1 cellular context compared by ENCODE assay signal in the genomic region with DNA sequence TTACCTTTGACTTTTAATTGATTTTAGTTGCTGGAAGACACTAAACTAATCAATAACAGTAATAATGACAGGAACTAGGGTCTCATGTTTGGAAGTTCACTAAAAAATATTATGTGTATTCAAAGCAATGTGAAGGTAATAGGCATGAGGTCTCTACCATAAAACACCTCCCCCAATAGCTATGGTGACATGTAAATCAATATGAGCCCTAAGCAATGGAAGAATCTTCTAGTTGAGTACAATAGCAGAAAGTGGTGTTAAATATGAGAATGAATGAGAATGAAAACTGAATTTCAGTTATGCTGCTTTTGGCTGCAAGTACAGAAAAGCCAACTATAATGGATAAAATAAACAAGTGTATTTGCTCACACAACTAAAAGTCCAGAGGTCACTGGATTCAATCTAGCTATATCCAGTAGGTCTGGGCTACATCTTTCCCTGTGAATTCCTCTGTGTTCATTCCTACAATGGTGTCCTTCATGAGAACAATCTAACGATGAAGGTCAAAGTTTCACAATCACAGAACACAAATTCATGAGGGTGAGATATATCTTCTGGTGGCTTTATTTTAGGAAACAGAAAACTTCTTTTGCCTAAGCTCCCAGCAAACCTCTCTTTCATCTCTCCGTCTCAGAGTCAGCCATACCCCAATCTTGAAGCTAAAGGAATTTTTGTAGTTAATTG.
TF ChIP-seq lines count a peak whose summit lies in the region.

No MANE protein-coding gene starts in this region.

TF ChIP-seq in HepG2, 621 proteins besides CTCF, POLR2A, EP300 and RAD21 (continued from another document and continues in another):
- TF ChIP-seq, protein P1, sequence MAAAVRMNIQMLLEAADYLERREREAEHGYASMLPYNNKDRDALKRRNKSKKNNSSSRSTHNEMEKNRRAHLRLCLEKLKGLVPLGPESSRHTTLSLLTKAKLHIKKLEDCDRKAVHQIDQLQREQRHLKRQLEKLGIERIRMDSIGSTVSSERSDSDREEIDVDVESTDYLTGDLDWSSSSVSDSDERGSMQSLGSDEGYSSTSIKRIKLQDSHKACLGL (CRISPR knock-in tag; IDR thresholded peaks at IDR 0.05): no peak
- TF ChIP-seq, protein P2, sequence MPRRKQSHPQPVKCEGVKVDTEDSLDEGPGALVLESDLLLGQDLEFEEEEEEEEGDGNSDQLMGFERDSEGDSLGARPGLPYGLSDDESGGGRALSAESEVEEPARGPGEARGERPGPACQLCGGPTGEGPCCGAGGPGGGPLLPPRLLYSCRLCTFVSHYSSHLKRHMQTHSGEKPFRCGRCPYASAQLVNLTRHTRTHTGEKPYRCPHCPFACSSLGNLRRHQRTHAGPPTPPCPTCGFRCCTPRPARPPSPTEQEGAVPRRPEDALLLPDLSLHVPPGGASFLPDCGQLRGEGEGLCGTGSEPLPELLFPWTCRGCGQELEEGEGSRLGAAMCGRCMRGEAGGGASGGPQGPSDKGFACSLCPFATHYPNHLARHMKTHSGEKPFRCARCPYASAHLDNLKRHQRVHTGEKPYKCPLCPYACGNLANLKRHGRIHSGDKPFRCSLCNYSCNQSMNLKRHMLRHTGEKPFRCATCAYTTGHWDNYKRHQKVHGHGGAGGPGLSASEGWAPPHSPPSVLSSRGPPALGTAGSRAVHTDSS (CRISPR knock-in tag; conservative IDR thresholded peaks at IDR 0.05): no peak
- TF ChIP-seq CEBPB (IDR thresholded peaks at IDR 0.05; ENCODE audit: borderline replicate concordance, low read depth, low read length) (peak; percentile 90), MEIS2 (CRISPR knock-in tag; IDR thresholded peaks at IDR 0.05) (no peak), CREM (IDR thresholded peaks at IDR 0.05) (peak; percentile 81), CREM (CRISPR knock-in tag; IDR thresholded peaks at IDR 0.05) (no peak), SMARCE1 (IDR thresholded peaks at IDR 0.05; ENCODE audit: borderline replicate concordance) (no peak), SALL2 (CRISPR knock-in tag; IDR thresholded peaks at IDR 0.05) (no peak), ZMYM2 (CRISPR knock-in tag; IDR thresholded peaks at IDR 0.05) (no peak), EEA1 (CRISPR knock-in tag; IDR thresholded peaks at IDR 0.05; ENCODE audit: borderline replicate concordance) (no peak), ZNF451 (CRISPR knock-in tag; IDR thresholded peaks at IDR 0.05) (no peak), DR1 (CRISPR knock-in tag; IDR thresholded peaks at IDR 0.05) (no peak), FOXA3 (CRISPR knock-in tag; IDR thresholded peaks at IDR 0.05) (peak; percentile 66), YEATS4 (CRISPR knock-in tag; IDR thresholded peaks at IDR 0.05; ENCODE audit: borderline replicate concordance) (peak; percentile 64), ZNF678 (CRISPR knock-in tag; IDR thresholded peaks at IDR 0.05) (no peak), FOXC1 (CRISPR knock-in tag; IDR thresholded peaks at IDR 0.05; ENCODE audit: borderline replicate concordance) (no peak), RFX1 (IDR thresholded peaks at IDR 0.05) (no peak), KLF11 (CRISPR knock-in tag; IDR thresholded peaks at IDR 0.05) (peak; percentile 67; the same call in 1 of the 2 replicates), ZSCAN31 (CRISPR knock-in tag; IDR thresholded peaks at IDR 0.05; ENCODE audit: low read depth) (no peak), NR1H2 (CRISPR knock-in tag; IDR thresholded peaks at IDR 0.05; ENCODE audit: borderline replicate concordance, low read depth) (no peak), ZIK1 (CRISPR knock-in tag; IDR thresholded peaks at IDR 0.05; ENCODE audit: borderline replicate concordance, low read depth) (no peak), GFI1 (CRISPR knock-in tag; IDR thresholded peaks at IDR 0.05; ENCODE audit: borderline replicate concordance) (peak; percentile 48; the same call in 1 of the 2 replicates), MTF2 (CRISPR knock-in tag; IDR thresholded peaks at IDR 0.05; ENCODE audit: borderline replicate concordance) (no peak), TARDBP (CRISPR knock-in tag; IDR thresholded peaks at IDR 0.05) (no peak), SP4 (CRISPR knock-in tag; IDR thresholded peaks at IDR 0.05) (no peak), RFXAP (CRISPR knock-in tag; IDR thresholded peaks at IDR 0.05; ENCODE audit: borderline replicate concordance) (no peak), MTF1 (CRISPR knock-in tag; IDR thresholded peaks at IDR 0.05) (no peak), ZNF33A (CRISPR knock-in tag; IDR thresholded peaks at IDR 0.05; ENCODE audit: borderline replicate concordance) (no peak), SMC3 (IDR thresholded peaks at IDR 0.05; ENCODE audit: low read length) (peak; percentile 29; the same call in 1 of the 2 replicates), SETDB1 (CRISPR knock-in tag; IDR thresholded peaks at IDR 0.05; ENCODE audit: borderline replicate concordance) (no peak), GTF2F1 (IDR thresholded peaks at IDR 0.05; ENCODE audit: low read length) (no peak), PTBP1 (IDR thresholded peaks at IDR 0.05; ENCODE audit: low read depth, low read length, poor library complexity, severe bottlenecking) (no peak), ESRRA (CRISPR knock-in tag; IDR thresholded peaks at IDR 0.05; ENCODE audit: low read depth) (peak; percentile 97), THAP11 (CRISPR knock-in tag; IDR thresholded peaks at IDR 0.05) (peak; percentile 39; the same call in 1 of the 2 replicates), ATM (IDR thresholded peaks at IDR 0.05; ENCODE audit: borderline replicate concordance) (no peak), ZNF430 (CRISPR knock-in tag; IDR thresholded peaks at IDR 0.05) (no peak), MIER2 (CRISPR knock-in tag; IDR thresholded peaks at IDR 0.05) (no peak), TGIF2 (CRISPR knock-in tag; IDR thresholded peaks at IDR 0.05) (no peak), MYNN (CRISPR knock-in tag; IDR thresholded peaks at IDR 0.05; ENCODE audit: low read depth) (no peak), ZSCAN29 (CRISPR knock-in tag; conservative IDR thresholded peaks at IDR 0.05) (no peak)
- TF ChIP-seq, protein P3, sequence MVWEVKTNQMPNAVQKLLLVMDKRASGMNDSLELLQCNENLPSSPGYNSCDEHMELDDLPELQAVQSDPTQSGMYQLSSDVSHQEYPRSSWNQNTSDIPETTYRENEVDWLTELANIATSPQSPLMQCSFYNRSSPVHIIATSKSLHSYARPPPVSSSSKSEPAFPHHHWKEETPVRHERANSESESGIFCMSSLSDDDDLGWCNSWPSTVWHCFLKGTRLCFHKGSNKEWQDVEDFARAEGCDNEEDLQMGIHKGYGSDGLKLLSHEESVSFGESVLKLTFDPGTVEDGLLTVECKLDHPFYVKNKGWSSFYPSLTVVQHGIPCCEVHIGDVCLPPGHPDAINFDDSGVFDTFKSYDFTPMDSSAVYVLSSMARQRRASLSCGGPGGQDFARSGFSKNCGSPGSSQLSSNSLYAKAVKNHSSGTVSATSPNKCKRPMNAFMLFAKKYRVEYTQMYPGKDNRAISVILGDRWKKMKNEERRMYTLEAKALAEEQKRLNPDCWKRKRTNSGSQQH (CRISPR knock-in tag; IDR thresholded peaks at IDR 0.05; ENCODE audit: low read depth): no peak
- TF ChIP-seq, protein P4, sequence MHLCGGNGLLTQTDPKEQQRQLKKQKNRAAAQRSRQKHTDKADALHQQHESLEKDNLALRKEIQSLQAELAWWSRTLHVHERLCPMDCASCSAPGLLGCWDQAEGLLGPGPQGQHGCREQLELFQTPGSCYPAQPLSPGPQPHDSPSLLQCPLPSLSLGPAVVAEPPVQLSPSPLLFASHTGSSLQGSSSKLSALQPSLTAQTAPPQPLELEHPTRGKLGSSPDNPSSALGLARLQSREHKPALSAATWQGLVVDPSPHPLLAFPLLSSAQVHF (CRISPR knock-in tag; IDR thresholded peaks at IDR 0.05): no peak
- TF ChIP-seq, protein P5, sequence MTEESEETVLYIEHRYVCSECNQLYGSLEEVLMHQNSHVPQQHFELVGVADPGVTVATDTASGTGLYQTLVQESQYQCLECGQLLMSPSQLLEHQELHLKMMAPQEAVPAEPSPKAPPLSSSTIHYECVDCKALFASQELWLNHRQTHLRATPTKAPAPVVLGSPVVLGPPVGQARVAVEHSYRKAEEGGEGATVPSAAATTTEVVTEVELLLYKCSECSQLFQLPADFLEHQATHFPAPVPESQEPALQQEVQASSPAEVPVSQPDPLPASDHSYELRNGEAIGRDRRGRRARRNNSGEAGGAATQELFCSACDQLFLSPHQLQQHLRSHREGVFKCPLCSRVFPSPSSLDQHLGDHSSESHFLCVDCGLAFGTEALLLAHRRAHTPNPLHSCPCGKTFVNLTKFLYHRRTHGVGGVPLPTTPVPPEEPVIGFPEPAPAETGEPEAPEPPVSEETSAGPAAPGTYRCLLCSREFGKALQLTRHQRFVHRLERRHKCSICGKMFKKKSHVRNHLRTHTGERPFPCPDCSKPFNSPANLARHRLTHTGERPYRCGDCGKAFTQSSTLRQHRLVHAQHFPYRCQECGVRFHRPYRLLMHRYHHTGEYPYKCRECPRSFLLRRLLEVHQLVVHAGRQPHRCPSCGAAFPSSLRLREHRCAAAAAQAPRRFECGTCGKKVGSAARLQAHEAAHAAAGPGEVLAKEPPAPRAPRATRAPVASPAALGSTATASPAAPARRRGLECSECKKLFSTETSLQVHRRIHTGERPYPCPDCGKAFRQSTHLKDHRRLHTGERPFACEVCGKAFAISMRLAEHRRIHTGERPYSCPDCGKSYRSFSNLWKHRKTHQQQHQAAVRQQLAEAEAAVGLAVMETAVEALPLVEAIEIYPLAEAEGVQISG (CRISPR knock-in tag; IDR thresholded peaks at IDR 0.05): no peak
- TF ChIP-seq, protein P6, sequence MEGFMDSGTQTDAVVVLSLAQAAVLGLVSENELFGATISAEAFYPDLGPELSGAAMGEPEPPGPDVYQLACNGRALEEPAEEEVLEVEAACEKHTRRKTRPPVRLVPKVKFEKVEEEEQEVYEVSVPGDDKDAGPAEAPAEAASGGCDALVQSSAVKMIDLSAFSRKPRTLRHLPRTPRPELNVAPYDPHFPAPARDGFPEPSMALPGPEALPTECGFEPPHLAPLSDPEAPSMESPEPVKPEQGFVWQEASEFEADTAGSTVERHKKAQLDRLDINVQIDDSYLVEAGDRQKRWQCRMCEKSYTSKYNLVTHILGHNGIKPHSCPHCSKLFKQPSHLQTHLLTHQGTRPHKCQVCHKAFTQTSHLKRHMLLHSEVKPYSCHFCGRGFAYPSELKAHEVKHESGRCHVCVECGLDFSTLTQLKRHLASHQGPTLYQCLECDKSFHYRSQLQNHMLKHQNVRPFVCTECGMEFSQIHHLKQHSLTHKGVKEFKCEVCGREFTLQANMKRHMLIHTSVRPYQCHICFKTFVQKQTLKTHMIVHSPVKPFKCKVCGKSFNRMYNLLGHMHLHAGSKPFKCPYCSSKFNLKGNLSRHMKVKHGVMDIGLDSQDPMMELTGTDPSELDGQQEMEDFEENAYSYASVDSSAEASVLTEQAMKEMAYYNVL (CRISPR knock-in tag; IDR thresholded peaks at IDR 0.05; ENCODE audit: borderline replicate concordance): peak; percentile 71; the same call in 1 of the 2 replicates
- TF ChIP-seq, protein P7, sequence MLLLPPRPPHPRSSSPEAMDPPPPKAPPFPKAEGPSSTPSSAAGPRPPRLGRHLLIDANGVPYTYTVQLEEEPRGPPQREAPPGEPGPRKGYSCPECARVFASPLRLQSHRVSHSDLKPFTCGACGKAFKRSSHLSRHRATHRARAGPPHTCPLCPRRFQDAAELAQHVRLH (CRISPR knock-in tag; IDR thresholded peaks at IDR 0.05; ENCODE audit: borderline replicate concordance, low read depth): no peak
- TF ChIP-seq, protein P8, sequence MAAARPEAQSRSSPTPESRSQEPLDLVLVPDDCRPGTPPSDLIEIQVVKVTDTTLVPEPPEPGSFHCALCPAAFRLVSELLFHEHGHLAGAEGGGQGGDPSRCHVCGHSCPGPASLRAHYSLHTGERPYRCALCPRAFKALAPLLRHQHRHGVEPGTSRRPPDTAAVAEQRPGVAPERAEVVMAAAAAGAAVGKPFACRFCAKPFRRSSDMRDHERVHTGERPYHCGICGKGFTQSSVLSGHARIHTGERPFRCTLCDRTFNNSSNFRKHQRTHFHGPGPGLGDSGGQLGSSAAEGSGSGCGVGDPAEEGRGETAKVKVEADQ (CRISPR knock-in tag; IDR thresholded peaks at IDR 0.05; ENCODE audit: borderline replicate concordance): no peak
- TF ChIP-seq, protein P9, sequence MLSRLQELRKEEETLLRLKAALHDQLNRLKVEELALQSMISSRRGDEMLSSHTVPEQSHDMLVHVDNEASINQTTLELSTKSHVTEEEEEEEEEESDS (CRISPR knock-in tag; IDR thresholded peaks at IDR 0.05; ENCODE audit: borderline replicate concordance): 0 out of 2 replicates have a peak, but pooled peaks have one; percentile 32
- TF ChIP-seq, protein P10, sequence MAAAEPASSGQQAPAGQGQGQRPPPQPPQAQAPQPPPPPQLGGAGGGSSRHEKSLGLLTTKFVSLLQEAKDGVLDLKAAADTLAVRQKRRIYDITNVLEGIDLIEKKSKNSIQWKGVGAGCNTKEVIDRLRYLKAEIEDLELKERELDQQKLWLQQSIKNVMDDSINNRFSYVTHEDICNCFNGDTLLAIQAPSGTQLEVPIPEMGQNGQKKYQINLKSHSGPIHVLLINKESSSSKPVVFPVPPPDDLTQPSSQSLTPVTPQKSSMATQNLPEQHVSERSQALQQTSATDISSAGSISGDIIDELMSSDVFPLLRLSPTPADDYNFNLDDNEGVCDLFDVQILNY (CRISPR knock-in tag; conservative IDR thresholded peaks at IDR 0.05): no peak
- TF ChIP-seq, protein P11, sequence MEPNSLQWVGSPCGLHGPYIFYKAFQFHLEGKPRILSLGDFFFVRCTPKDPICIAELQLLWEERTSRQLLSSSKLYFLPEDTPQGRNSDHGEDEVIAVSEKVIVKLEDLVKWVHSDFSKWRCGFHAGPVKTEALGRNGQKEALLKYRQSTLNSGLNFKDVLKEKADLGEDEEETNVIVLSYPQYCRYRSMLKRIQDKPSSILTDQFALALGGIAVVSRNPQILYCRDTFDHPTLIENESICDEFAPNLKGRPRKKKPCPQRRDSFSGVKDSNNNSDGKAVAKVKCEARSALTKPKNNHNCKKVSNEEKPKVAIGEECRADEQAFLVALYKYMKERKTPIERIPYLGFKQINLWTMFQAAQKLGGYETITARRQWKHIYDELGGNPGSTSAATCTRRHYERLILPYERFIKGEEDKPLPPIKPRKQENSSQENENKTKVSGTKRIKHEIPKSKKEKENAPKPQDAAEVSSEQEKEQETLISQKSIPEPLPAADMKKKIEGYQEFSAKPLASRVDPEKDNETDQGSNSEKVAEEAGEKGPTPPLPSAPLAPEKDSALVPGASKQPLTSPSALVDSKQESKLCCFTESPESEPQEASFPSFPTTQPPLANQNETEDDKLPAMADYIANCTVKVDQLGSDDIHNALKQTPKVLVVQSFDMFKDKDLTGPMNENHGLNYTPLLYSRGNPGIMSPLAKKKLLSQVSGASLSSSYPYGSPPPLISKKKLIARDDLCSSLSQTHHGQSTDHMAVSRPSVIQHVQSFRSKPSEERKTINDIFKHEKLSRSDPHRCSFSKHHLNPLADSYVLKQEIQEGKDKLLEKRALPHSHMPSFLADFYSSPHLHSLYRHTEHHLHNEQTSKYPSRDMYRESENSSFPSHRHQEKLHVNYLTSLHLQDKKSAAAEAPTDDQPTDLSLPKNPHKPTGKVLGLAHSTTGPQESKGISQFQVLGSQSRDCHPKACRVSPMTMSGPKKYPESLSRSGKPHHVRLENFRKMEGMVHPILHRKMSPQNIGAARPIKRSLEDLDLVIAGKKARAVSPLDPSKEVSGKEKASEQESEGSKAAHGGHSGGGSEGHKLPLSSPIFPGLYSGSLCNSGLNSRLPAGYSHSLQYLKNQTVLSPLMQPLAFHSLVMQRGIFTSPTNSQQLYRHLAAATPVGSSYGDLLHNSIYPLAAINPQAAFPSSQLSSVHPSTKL (CRISPR knock-in tag; IDR thresholded peaks at IDR 0.05): peak; percentile 94
